ENCODE assay signal across 8 cellular contexts in genomic region chr14:59630281-59630963, GRCh38. TPM values are rescaled to one million over a fixed set of nuclear protein-coding genes. Genes with fewer than 3 reads are reported as not detected.
A peak's percentile ranks its signal among the peaks of the same experiment; 100 is the strongest.
DNase-seq lines count a peak whose midpoint lies in the region; ATAC-seq, FAIRE-seq and TF ChIP-seq lines count a peak whose summit lies in the region.

No MANE protein-coding gene starts in this region.

- H3K4me3 ChIP-seq in AG04450 (ENCODE audit: low read depth, low read length) (peak overlapping the region; percentile 37), upper lobe of left lung (peak overlapping the region in 3 of 4 donors; percentile 6 to 30 (median 18))
- peak overlapping the region; percentile 26 for H3K4me3 ChIP-seq in Jurkat, Clone E6-1 (ENCODE audit: low read length)

- CTCF ChIA-PET in AG04450 (lab: Charles Lee) = interaction anchor here (1.2 kb wide), 1 partner anchor 54 kb away, joined by 3 read pairs; the partner anchor contains the start of gene CCDC175

- DNase-seq in AG04450 (ENCODE audit: low read depth, low spot score) (no peak), amygdala (lab: John Stamatoyannopoulos, UW) (peak in 46 of 56 donors; percentile 4 to 72 (median 30)), left colon (peak in 1 of 2 donors; percentile 7), upper lobe of left lung (peak in 1 of 2 donors; percentile 82), D721Med (ENCODE audit: insufficient read length, low spot score) (no peak), GM19240 (ENCODE audit: insufficient read length, low spot score) (no peak)
- no peak for DNase-seq in Jurkat, Clone E6-1 (ENCODE audit: low read depth, low spot score)

- FAIRE-seq in D721Med (lab: Jason Lieb, UNC) = no peak

- H3K9me3 ChIP-seq in AG04450 (ENCODE audit: control insufficient read depth, insufficient read depth, low read length) = no peaks in the 10 kb centered on the region
- no peaks in the 10 kb centered on the region for H3K9me3 ChIP-seq in upper lobe of left lung

- no peak overlapping the region for H3K27ac ChIP-seq in AG04450 (ENCODE audit: low read depth, low read length)
- no peak overlapping the region for H3K27ac ChIP-seq in upper lobe of left lung

- intact Hi-C loops in left colon (cut with DNase I, micrococcal nuclease) = no loop called here

- WGBS in upper lobe of left lung, 2 donors = 3% methylated on average over 24 to 42 of the region's 57 CpGs

- H3K27me3 ChIP-seq in AG04450 (ENCODE audit: control insufficient read depth, insufficient read depth, low read length) = peaks cover 13% of the 10 kb centered on the region
- H3K27me3 ChIP-seq in upper lobe of left lung = peaks cover 0 to 9% (median 2%) of the 10 kb centered on the region in 4 donors

- POLR2A ChIA-PET in AG04450 (lab: Yijun Ruan, JAX) = no interaction called here

- peaks cover 0 to 8% (median 4%) of the 10 kb centered on the region in 4 donors for H3K4me1 ChIP-seq in upper lobe of left lung

- TF ChIP-seq CTCF in AG04450 (IDR thresholded peaks at IDR 0.05; ENCODE audit: low read depth, low read length) (no peak), upper lobe of left lung (IDR thresholded peaks at IDR 0.05) (no peak), D721Med (IDR thresholded peaks at IDR 0.05; ENCODE audit: insufficient read depth, missing control alignments) (no peak)

- no peak for TF ChIP-seq EP300 in upper lobe of left lung (IDR thresholded peaks at IDR 0.05)

- TF ChIP-seq POLR2A in upper lobe of left lung (IDR thresholded peaks at IDR 0.05) = no peak

- no peaks in the 10 kb centered on the region for H3K36me3 ChIP-seq in upper lobe of left lung

- ATAC-seq in left colon (peak; percentile 60), upper lobe of left lung (ENCODE audit: low FRiP score in 2 of 2) (peak in 1 of 2 donors; percentile 75), HG02970 (IDR thresholded peaks at IDR 0.05; ENCODE audit: low FRiP score, unreplicated experiment) (no peak)

RNA-seq across cellular contexts. Expression of gene CCDC175, which starts 53.8 kb away (rescaled TPM):
- polyA plus RNA-seq in AG04450 (2011; rRNA removed) = not detected in 2 replicates
- not detected in 2 replicates for polyA minus RNA-seq in AG04450 (2011; rRNA and poly(A)+ RNA removed)
- polyA plus RNA-seq in Jurkat, Clone E6-1 (2012; ENCODE audit: insufficient read depth, insufficient read length) = not detected
- total RNA-seq in left colon (under 1 TPM; 0.42 to 0.79 TPM), upper lobe of left lung (under 1 TPM in 1 of 6 donors, not detected in 5; 0.14 TPM)

Comparison
In these comparisons a context has a peak if more than half of its experiments do, and no peak if none do; other contexts are left out.
1. DNase-seq: peak in amygdala (46 of 56); none in AG04450 (single experiment), Jurkat, Clone E6-1 (single experiment), D721Med (single experiment) and GM19240 (single experiment).
2. Peak in every context shown above with its lines, with median percentiles within 50 percentile points of each other: H3K4me3 ChIP-seq.